23 cellular contexts compared by ENCODE assay signal in genomic region chr6:136437246-136437645, GRCh38.
"Had no signal": no experiment of that assay in that cellular context is flagged by ENCODE, and none has a peak within 500 bp of the region (broad histone marks: within the 10 kb centered on the region; RNA-seq: fewer than 3 reads in every experiment).

No MANE protein-coding gene starts in this region.

- H3K27ac Mint-ChIP-seq: activated CD4-positive, alpha-beta T cell treated with anti-CD3 and anti-CD28 coated beads, Interleukin-2, amount 10 ng/mL, durations not matched to agents 7 days and 5 days; activated CD8-positive, alpha-beta memory T cell treated with anti-CD3 and anti-CD28 coated beads, Interleukin-2, amount 10 ng/mL, durations not matched to agents 7 days and 5 days; activated CD8-positive, alpha-beta T cell treated with anti-CD3 and anti-CD28 coated beads, Interleukin-2, amount 10 ng/mL, durations not matched to agents 7 days and 5 days; activated naive CD4-positive, alpha-beta T cell treated with anti-CD3 and anti-CD28 coated beads, Interleukin-2, amount 50 U/mL, for 72 hours; activated T-helper 2 cell treated with anti-CD3 and anti-CD28 coated beads, Interferon-gamma antibody, Interleukin-2, Interleukin-4, amounts not matched to agents 10 μg/mL and 5 μg/mL and 100 μg/mL, durations not matched to agents 14 hours and 24 hours and 36 hours; natural killer cell treated with Interleukin-12 subunit alpha and Interleukin-12 subunit beta and Interleukin-15 and Interleukin-18, amount 100 ng/mL, for 72 hours; type B pancreatic cell had no signal

- DNase-seq: activated CD4-positive, alpha-beta T cell treated with anti-CD3 and anti-CD28 coated beads for 1 hour; activated CD4-positive, alpha-beta T cell treated with anti-CD3 and anti-CD28 coated beads, Interleukin-2, amount 10 ng/mL, durations not matched to agents 7 days and 5 days; activated CD8-positive, alpha-beta memory T cell treated with anti-CD3 and anti-CD28 coated beads, Interleukin-2, amount 10 ng/mL, durations not matched to agents 7 days and 5 days; activated CD8-positive, alpha-beta T cell treated with anti-CD3 and anti-CD28 coated beads, Interleukin-2, amount 10 ng/mL, durations not matched to agents 7 days and 5 days; activated T-cell treated with anti-CD3 and anti-CD28 coated beads, Interleukin-2, amount 50 U/mL, for 48 hours; anterior cingulate cortex; cerebellar nuclear complex; cortex of kidney; foreskin melanocyte; kidney glomerular epithelial cell; left ventricle myocardium inferior; mucosa of descending colon; posterior cingulate gyrus; right cardiac atrium; stimulated activated CD4-positive, alpha-beta T cell treated with anti-CD3 and anti-CD28 coated beads, Interleukin-4, amount 100 ng/mL, for 1 hour; stimulated activated naive CD8-positive, alpha-beta T cell treated with anti-CD3 and anti-CD28 coated beads, Interleukin-15, Interleukin-2, amounts not matched to agents 100 U/mL and 50 U/mL, for 24 hours; T-helper 2 cell had no signal

- H3K36me3 ChIP-seq: esophagus muscularis mucosa, left ventricle myocardium inferior had no signal

- H3K9me3 ChIP-seq: esophagus muscularis mucosa, left ventricle myocardium inferior, mucosa of descending colon had no signal

- H3K4me1 Mint-ChIP-seq: activated CD4-positive, alpha-beta T cell treated with anti-CD3 and anti-CD28 coated beads, Interleukin-2, amount 10 ng/mL, durations not matched to agents 7 days and 5 days; activated CD8-positive, alpha-beta memory T cell treated with anti-CD3 and anti-CD28 coated beads, Interleukin-2, amount 10 ng/mL, durations not matched to agents 7 days and 5 days had no signal

- H3K27me3 Mint-ChIP-seq: type B pancreatic cell had no signal

- H3K36me3 Mint-ChIP-seq: activated CD8-positive, alpha-beta memory T cell treated with anti-CD3 and anti-CD28 coated beads, Interleukin-2, amount 10 ng/mL, durations not matched to agents 7 days and 5 days; activated naive CD4-positive, alpha-beta T cell treated with anti-CD3 and anti-CD28 coated beads, Interleukin-2, amount 50 U/mL, for 72 hours; natural killer cell treated with Interleukin-12 subunit alpha and Interleukin-12 subunit beta and Interleukin-15 and Interleukin-18, amount 100 ng/mL, for 72 hours; type B pancreatic cell had no signal

- H3K27me3 ChIP-seq: esophagus muscularis mucosa had no signal

- ATAC-seq: activated CD8-positive, alpha-beta memory T cell treated with anti-CD3 and anti-CD28 coated beads, Interleukin-2, amount 10 ng/mL, durations not matched to agents 7 days and 5 days; activated CD8-positive, alpha-beta T cell treated with anti-CD3 and anti-CD28 coated beads, Interleukin-2, amount 10 ng/mL, durations not matched to agents 7 days and 5 days; activated naive CD4-positive, alpha-beta T cell treated with anti-CD3 and anti-CD28 coated beads, Interleukin-2, amount 50 U/mL, for 72 hours; mucosa of descending colon; natural killer cell treated with Interleukin-12 subunit alpha and Interleukin-12 subunit beta and Interleukin-15 and Interleukin-18, amount 100 ng/mL, for 72 hours; right cardiac atrium; stimulated activated naive CD8-positive, alpha-beta T cell treated with anti-CD3 and anti-CD28 coated beads, Interleukin-15, Interleukin-2, amounts not matched to agents 100 U/mL and 50 U/mL, for 24 hours had no signal

- H3K9me3 Mint-ChIP-seq: activated CD4-positive, alpha-beta T cell treated with anti-CD3 and anti-CD28 coated beads, Interleukin-2, amount 10 ng/mL, durations not matched to agents 7 days and 5 days; activated naive CD4-positive, alpha-beta T cell treated with anti-CD3 and anti-CD28 coated beads, Interleukin-2, amount 50 U/mL, for 72 hours; activated T-helper 2 cell treated with anti-CD3 and anti-CD28 coated beads, Interferon-gamma antibody, Interleukin-2, Interleukin-4, amounts not matched to agents 10 μg/mL and 5 μg/mL and 100 μg/mL, durations not matched to agents 14 hours and 24 hours and 36 hours; natural killer cell treated with Interleukin-12 subunit alpha and Interleukin-12 subunit beta and Interleukin-15 and Interleukin-18, amount 100 ng/mL, for 72 hours; type B pancreatic cell had no signal

- H3K4me3 ChIP-seq: esophagus muscularis mucosa, left ventricle myocardium inferior, mucosa of descending colon had no signal

- H3K4me1 ChIP-seq: esophagus muscularis mucosa, left ventricle myocardium inferior had no signal

- H3K27ac ChIP-seq: esophagus muscularis mucosa, left ventricle myocardium inferior had no signal

- H3K4me3 Mint-ChIP-seq: activated CD4-positive, alpha-beta T cell treated with anti-CD3 and anti-CD28 coated beads, Interleukin-2, amount 10 ng/mL, durations not matched to agents 7 days and 5 days; activated CD8-positive, alpha-beta memory T cell treated with anti-CD3 and anti-CD28 coated beads, Interleukin-2, amount 10 ng/mL, durations not matched to agents 7 days and 5 days; activated CD8-positive, alpha-beta T cell treated with anti-CD3 and anti-CD28 coated beads, Interleukin-2, amount 10 ng/mL, durations not matched to agents 7 days and 5 days; natural killer cell treated with Interleukin-12 subunit alpha and Interleukin-12 subunit beta and Interleukin-15 and Interleukin-18, amount 100 ng/mL, for 72 hours; type B pancreatic cell had no signal

- FAIRE-seq: bronchial epithelial cell had no signal
